14 cellular contexts compared by ENCODE assay signal in genomic region chr10:117443677-117444022, GRCh38.
DNase-seq lines count a peak whose midpoint lies in the region; ATAC-seq and TF ChIP-seq lines count a peak whose summit lies in the region.
"Had no signal": no experiment of that assay in that cellular context is flagged by ENCODE, and none has a peak within 500 bp of the region (broad histone marks: within the 10 kb centered on the region; RNA-seq: fewer than 3 reads in every experiment).

No MANE protein-coding gene starts in this region.

- H3K36me3 Mint-ChIP-seq in GM23338 (ENCODE audit: low read depth): peaks cover 37% of the 10 kb centered on the region

- H3K4me1 ChIP-seq in GM23338 (ENCODE audit: insufficient read depth) (no peaks in the 10 kb centered on the region), ascending aorta (peaks cover 0 to 20% of the 10 kb centered on the region in 2 donors), smooth muscle cell (ENCODE audit: low read depth) (peaks cover 7% of the 10 kb centered on the region), upper lobe of right lung (no peaks in the 10 kb centered on the region)

- H3K27ac Mint-ChIP-seq in GM23338: no peak overlapping the region
- H3K27ac Mint-ChIP-seq: CD4-positive, alpha-beta T cell had no signal

- no peaks in the 10 kb centered on the region; the same call in 1 of the 2 replicates for H3K36me3 ChIP-seq in GM23338 (ENCODE audit: insufficient read depth)
- H3K36me3 ChIP-seq in ascending aorta: no peaks in the 10 kb centered on the region
- no peaks in the 10 kb centered on the region for H3K36me3 ChIP-seq in smooth muscle cell (ENCODE audit: low read depth)
- no peaks in the 10 kb centered on the region for H3K36me3 ChIP-seq in upper lobe of right lung
- H3K36me3 ChIP-seq: SJSA1 had no signal

- no peaks in the 10 kb centered on the region for H3K27me3 ChIP-seq in GM23338 (ENCODE audit: insufficient read depth)
- no peaks in the 10 kb centered on the region for H3K27me3 ChIP-seq in ascending aorta
- no peaks in the 10 kb centered on the region for H3K27me3 ChIP-seq in smooth muscle cell (ENCODE audit: low read depth)
- no peaks in the 10 kb centered on the region for H3K27me3 ChIP-seq in upper lobe of right lung

- H3K9ac ChIP-seq in smooth muscle cell (ENCODE audit: low read depth): no peak overlapping the region

- no peak overlapping the region; the same call in 2 of the 3 replicates for H3K4me3 Mint-ChIP-seq in GM23338

- H3K27ac ChIP-seq in GM23338 (ENCODE audit: low read depth) (no peak overlapping the region), ascending aorta (peak overlapping the region; percentile 84), smooth muscle cell (ENCODE audit: low read depth) (peak overlapping the region; percentile 95), upper lobe of right lung (no peak overlapping the region)
- H3K27ac ChIP-seq: HL-60, SJSA1 had no signal

- DNase-seq in GM23338 (ENCODE audit: low spot score) (no peak), ascending aorta (ENCODE audit: low spot score in 2 of 2) (no peak), smooth muscle cell (lab: John Stamatoyannopoulos, UW; ENCODE audit: unreplicated experiment) (no peak), upper lobe of right lung (no peak), NCI-H345 (lab: John Stamatoyannopoulos, UW) (no peak), globus pallidus (ENCODE audit: low spot score) (no peak)
- DNase-seq: NCI-H1417 treated with DMSO at 0.1 percent for 48 hours, NCI-H187 treated with DMSO at 0.1 percent for 48 hours, NCI-H226, NCI-H524 treated with DMSO at 0.1 percent for 48 hours had no signal

- TF ChIP-seq CTCF in GM23338 (conservative IDR thresholded peaks at IDR 0.05; ENCODE audit: low read depth in 2 of 2) (no peak), ascending aorta (IDR thresholded peaks at IDR 0.05) (no peak), smooth muscle cell (IDR thresholded peaks at IDR 0.05; ENCODE audit: borderline replicate concordance, insufficient read depth, poor library complexity, severe bottlenecking) (no peak), upper lobe of right lung (IDR thresholded peaks at IDR 0.05) (no peak)

- H3F3A ChIP-seq in GM23338 (replicated peaks; ENCODE audit: low read depth) (no peaks in the 10 kb centered on the region), smooth muscle cell (ENCODE audit: low read depth) (peaks cover 18% of the 10 kb centered on the region)

- H3K9me3 ChIP-seq in ascending aorta (no peaks in the 10 kb centered on the region), smooth muscle cell (replicated peaks; ENCODE audit: low read depth) (no peaks in the 10 kb centered on the region), upper lobe of right lung (no peaks in the 10 kb centered on the region)
- H3K9me3 ChIP-seq: SJSA1 had no signal

- H4K20me1 ChIP-seq in GM23338 (replicated peaks; ENCODE audit: insufficient read depth) (no peaks in the 10 kb centered on the region), smooth muscle cell (ENCODE audit: low read depth) (no peaks in the 10 kb centered on the region)

- peaks cover 14% of the 10 kb centered on the region for H3K27me3 Mint-ChIP-seq in GM23338 (ENCODE audit: insufficient read depth, low read depth, poor library complexity)

- H3K79me2 ChIP-seq in GM23338 (replicated peaks; ENCODE audit: insufficient read depth) (no peaks in the 10 kb centered on the region), smooth muscle cell (ENCODE audit: low read depth) (no peaks in the 10 kb centered on the region)

- H3K9me3 Mint-ChIP-seq in GM23338: peaks cover 54% of the 10 kb centered on the region

- 89% methylated on average over 6 of the region's 6 CpGs for WGBS in smooth muscle cell (ENCODE audit: low lambda C conversion rate)

- H3K4me2 ChIP-seq in GM23338 (no peak overlapping the region), smooth muscle cell (peak overlapping the region; percentile 61)

- ATAC-seq in GM23338: no peak
- ATAC-seq in esophagus mucosa: peak; percentile 24
- no peak for ATAC-seq in upper lobe of right lung

- 0 out of 2 replicates have a peak, but pooled peaks cover 6% of the 10 kb centered on the region for H3K9me2 ChIP-seq in GM23338 (ENCODE audit: insufficient read depth)

- H2AFZ ChIP-seq in GM23338 (peak overlapping the region; percentile 70; the same call in 1 of the 2 replicates), smooth muscle cell (ENCODE audit: low read depth) (no peak overlapping the region)

- intact Hi-C loops in ascending aorta (cut with DNase I) (loop anchor here (1.0 to 10.0 kb wide), 6 partner anchors 18 to 1581 kb away; partner anchors contain the start of genes NANOS1 and RAB11FIP2), upper lobe of right lung (cut with DNase I) (no loop called here)

- peaks cover 3% of the 10 kb centered on the region; the same call in 1 of the 3 replicates for H3K4me1 Mint-ChIP-seq in GM23338

- no peak overlapping the region for H3K4me3 ChIP-seq in GM23338
- no peak overlapping the region for H3K4me3 ChIP-seq in ascending aorta
- H3K4me3 ChIP-seq in smooth muscle cell: no peak overlapping the region
- no peak overlapping the region for H3K4me3 ChIP-seq in upper lobe of right lung
- H3K4me3 ChIP-seq: SJSA1 had no signal

TF ChIP-seq in GM23338, 12 proteins besides CTCF, POLR2A, EP300 and RAD21 (continues in another document):
- TF ChIP-seq EZH2 (IDR thresholded peaks at IDR 0.05; ENCODE audit: low read depth, unreplicated experiment) (no peak), POLR2AphosphoS5 (IDR thresholded peaks at IDR 0.05; ENCODE audit: low read depth) (no peak), ETS1 (IDR thresholded peaks at IDR 0.05) (no peak), STAT1 (IDR thresholded peaks at IDR 0.05; ENCODE audit: unreplicated experiment) (no peak), REST (IDR thresholded peaks at IDR 0.05; ENCODE audit: unreplicated experiment) (no peak), ZNF331 (CRISPR knock-in tag; IDR thresholded peaks at IDR 0.05; ENCODE audit: low read depth) (no peak), CREB1 (CRISPR knock-in tag; IDR thresholded peaks at IDR 0.05; ENCODE audit: low read depth) (no peak), NANOG (IDR thresholded peaks at IDR 0.05; ENCODE audit: borderline replicate concordance) (no peak), EZH2phosphoT487 (IDR thresholded peaks at IDR 0.05; ENCODE audit: unreplicated experiment) (no peak), ZNF114 (CRISPR knock-in tag; IDR thresholded peaks at IDR 0.05) (no peak)

Comparison
In these comparisons a context has a peak if more than half of its experiments do, and no peak if none do; other contexts are left out.
1. H3K27ac ChIP-seq: peak in ascending aorta (2 of 2) and smooth muscle cell (single experiment); none in GM23338 (single experiment) and upper lobe of right lung (single experiment).